1 cellular context compared by ENCODE assay signal in the genomic region with DNA sequence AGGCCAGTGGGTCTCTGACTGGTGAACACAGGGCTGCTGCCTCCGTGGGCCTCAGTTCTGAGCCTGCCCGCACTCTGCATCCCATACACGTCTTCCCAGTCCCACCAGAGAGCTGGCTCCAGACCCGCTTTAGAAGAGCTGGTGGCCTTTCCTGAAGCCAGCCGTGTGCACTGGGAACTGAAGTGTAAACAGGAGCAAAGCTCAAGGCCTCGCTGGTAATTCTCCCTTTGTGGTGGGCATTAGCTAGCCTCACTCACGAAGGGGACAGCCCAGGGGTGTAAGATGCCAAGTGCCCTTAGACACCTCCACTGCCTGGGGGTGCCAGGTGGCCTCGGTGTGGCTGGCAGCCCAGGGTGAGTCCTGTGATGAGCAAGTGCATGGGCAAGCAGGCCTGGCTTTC.
TF ChIP-seq lines count a peak whose summit lies in the region.

No MANE protein-coding gene starts in this region.

TF ChIP-seq in HepG2, 621 proteins besides CTCF, POLR2A, EP300 and RAD21 (continued from another document and continues in another):
- TF ChIP-seq, protein P1, sequence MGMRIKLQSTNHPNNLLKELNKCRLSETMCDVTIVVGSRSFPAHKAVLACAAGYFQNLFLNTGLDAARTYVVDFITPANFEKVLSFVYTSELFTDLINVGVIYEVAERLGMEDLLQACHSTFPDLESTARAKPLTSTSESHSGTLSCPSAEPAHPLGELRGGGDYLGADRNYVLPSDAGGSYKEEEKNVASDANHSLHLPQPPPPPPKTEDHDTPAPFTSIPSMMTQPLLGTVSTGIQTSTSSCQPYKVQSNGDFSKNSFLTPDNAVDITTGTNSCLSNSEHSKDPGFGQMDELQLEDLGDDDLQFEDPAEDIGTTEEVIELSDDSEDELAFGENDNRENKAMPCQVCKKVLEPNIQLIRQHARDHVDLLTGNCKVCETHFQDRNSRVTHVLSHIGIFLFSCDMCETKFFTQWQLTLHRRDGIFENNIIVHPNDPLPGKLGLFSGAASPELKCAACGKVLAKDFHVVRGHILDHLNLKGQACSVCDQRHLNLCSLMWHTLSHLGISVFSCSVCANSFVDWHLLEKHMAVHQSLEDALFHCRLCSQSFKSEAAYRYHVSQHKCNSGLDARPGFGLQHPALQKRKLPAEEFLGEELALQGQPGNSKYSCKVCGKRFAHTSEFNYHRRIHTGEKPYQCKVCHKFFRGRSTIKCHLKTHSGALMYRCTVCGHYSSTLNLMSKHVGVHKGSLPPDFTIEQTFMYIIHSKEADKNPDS (CRISPR knock-in tag; IDR thresholded peaks at IDR 0.05): no peak
- no peak for TF ChIP-seq ZNF577 (CRISPR knock-in tag; IDR thresholded peaks at IDR 0.05; ENCODE audit: borderline replicate concordance, low read depth)
- peak; percentile 39; the same call in 1 of the 2 replicates for TF ChIP-seq TARDBP (CRISPR knock-in tag; IDR thresholded peaks at IDR 0.05)
- peak; percentile 40; the same call in 1 of the 2 replicates for TF ChIP-seq FOXK1 (CRISPR knock-in tag; IDR thresholded peaks at IDR 0.05; ENCODE audit: borderline replicate concordance, low read depth)
- TF ChIP-seq, protein P2, sequence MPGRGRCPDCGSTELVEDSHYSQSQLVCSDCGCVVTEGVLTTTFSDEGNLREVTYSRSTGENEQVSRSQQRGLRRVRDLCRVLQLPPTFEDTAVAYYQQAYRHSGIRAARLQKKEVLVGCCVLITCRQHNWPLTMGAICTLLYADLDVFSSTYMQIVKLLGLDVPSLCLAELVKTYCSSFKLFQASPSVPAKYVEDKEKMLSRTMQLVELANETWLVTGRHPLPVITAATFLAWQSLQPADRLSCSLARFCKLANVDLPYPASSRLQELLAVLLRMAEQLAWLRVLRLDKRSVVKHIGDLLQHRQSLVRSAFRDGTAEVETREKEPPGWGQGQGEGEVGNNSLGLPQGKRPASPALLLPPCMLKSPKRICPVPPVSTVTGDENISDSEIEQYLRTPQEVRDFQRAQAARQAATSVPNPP (CRISPR knock-in tag; IDR thresholded peaks at IDR 0.05): no peak
- 0 out of 2 replicates have a peak, but pooled peaks have one; percentile 53 for TF ChIP-seq ARNTL (CRISPR knock-in tag; IDR thresholded peaks at IDR 0.05)
- TF ChIP-seq ZNF234 (CRISPR knock-in tag; conservative IDR thresholded peaks at IDR 0.05): no peak
- 0 out of 2 replicates have a peak, but pooled peaks have one; percentile 16 for TF ChIP-seq ESRRA (CRISPR knock-in tag; IDR thresholded peaks at IDR 0.05; ENCODE audit: low read depth)
- 0 out of 2 replicates have a peak, but pooled peaks have one; percentile 29 for TF ChIP-seq MIXL1 (CRISPR knock-in tag; IDR thresholded peaks at IDR 0.05)
- TF ChIP-seq ZNF501 (CRISPR knock-in tag; IDR thresholded peaks at IDR 0.05): peak; percentile 54; the same call in 1 of the 2 replicates
- no peak for TF ChIP-seq SKI (IDR thresholded peaks at IDR 0.05; ENCODE audit: partially characterized antibody)
- TF ChIP-seq HES4 (CRISPR knock-in tag; IDR thresholded peaks at IDR 0.05; ENCODE audit: borderline replicate concordance): 0 out of 2 replicates have a peak, but pooled peaks have one; percentile 56
- peak; percentile 63 for TF ChIP-seq ZNF644 (CRISPR knock-in tag; IDR thresholded peaks at IDR 0.05; ENCODE audit: low read depth)
- no peak; the same call in 1 of the 2 replicates for TF ChIP-seq SAP130 (CRISPR knock-in tag; IDR thresholded peaks at IDR 0.05; ENCODE audit: low read depth)
- TF ChIP-seq, protein P3, sequence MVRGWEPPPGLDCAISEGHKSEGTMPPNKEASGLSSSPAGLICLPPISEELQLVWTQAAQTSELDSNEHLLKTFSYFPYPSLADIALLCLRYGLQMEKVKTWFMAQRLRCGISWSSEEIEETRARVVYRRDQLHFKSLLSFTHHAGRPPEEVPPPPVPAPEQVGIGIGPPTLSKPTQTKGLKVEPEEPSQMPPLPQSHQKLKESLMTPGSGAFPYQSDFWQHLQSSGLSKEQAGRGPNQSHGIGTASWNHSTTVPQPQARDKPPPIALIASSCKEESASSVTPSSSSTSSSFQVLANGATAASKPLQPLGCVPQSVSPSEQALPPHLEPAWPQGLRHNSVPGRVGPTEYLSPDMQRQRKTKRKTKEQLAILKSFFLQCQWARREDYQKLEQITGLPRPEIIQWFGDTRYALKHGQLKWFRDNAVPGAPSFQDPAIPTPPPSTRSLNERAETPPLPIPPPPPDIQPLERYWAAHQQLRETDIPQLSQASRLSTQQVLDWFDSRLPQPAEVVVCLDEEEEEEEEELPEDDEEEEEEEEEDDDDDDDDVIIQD (CRISPR knock-in tag; IDR thresholded peaks at IDR 0.05; ENCODE audit: low read depth): peak; percentile 65; the same call in 1 of the 2 replicates
- TF ChIP-seq PCBP1 (IDR thresholded peaks at IDR 0.05; ENCODE audit: borderline replicate concordance, low read depth, low read length): no peak
- no peak for TF ChIP-seq HDAC6 (IDR thresholded peaks at IDR 0.05; ENCODE audit: low read depth, low read length)
- peak; percentile 82 for TF ChIP-seq SRY (CRISPR knock-in tag; IDR thresholded peaks at IDR 0.05)
- TF ChIP-seq, protein P4, sequence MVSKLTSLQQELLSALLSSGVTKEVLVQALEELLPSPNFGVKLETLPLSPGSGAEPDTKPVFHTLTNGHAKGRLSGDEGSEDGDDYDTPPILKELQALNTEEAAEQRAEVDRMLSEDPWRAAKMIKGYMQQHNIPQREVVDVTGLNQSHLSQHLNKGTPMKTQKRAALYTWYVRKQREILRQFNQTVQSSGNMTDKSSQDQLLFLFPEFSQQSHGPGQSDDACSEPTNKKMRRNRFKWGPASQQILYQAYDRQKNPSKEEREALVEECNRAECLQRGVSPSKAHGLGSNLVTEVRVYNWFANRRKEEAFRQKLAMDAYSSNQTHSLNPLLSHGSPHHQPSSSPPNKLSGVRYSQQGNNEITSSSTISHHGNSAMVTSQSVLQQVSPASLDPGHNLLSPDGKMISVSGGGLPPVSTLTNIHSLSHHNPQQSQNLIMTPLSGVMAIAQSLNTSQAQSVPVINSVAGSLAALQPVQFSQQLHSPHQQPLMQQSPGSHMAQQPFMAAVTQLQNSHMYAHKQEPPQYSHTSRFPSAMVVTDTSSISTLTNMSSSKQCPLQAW (CRISPR knock-in tag; IDR thresholded peaks at IDR 0.05): peak; percentile 73
- peak; percentile 37; the same call in 1 of the 2 replicates for TF ChIP-seq ZNF264 (CRISPR knock-in tag; IDR thresholded peaks at IDR 0.05)
- 0 out of 2 replicates have a peak, but pooled peaks have one; percentile 43 for TF ChIP-seq ZFY (CRISPR knock-in tag; IDR thresholded peaks at IDR 0.05)
- TF ChIP-seq ZNF3 (CRISPR knock-in tag; IDR thresholded peaks at IDR 0.05): no peak
- TF ChIP-seq, protein P5, sequence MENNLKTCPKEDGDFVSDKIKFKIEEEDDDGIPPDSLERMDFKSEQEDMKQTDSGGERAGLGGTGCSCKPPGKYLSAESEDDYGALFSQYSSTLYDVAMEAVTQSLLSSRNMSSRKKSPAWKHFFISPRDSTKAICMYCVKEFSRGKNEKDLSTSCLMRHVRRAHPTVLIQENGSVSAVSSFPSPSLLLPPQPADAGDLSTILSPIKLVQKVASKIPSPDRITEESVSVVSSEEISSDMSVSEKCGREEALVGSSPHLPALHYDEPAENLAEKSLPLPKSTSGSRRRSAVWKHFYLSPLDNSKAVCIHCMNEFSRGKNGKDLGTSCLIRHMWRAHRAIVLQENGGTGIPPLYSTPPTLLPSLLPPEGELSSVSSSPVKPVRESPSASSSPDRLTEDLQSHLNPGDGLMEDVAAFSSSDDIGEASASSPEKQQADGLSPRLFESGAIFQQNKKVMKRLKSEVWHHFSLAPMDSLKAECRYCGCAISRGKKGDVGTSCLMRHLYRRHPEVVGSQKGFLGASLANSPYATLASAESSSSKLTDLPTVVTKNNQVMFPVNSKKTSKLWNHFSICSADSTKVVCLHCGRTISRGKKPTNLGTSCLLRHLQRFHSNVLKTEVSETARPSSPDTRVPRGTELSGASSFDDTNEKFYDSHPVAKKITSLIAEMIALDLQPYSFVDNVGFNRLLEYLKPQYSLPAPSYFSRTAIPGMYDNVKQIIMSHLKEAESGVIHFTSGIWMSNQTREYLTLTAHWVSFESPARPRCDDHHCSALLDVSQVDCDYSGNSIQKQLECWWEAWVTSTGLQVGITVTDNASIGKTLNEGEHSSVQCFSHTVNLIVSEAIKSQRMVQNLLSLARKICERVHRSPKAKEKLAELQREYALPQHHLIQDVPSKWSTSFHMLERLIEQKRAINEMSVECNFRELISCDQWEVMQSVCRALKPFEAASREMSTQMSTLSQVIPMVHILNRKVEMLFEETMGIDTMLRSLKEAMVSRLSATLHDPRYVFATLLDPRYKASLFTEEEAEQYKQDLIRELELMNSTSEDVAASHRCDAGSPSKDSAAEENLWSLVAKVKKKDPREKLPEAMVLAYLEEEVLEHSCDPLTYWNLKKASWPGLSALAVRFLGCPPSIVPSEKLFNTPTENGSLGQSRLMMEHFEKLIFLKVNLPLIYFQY (CRISPR knock-in tag; IDR thresholded peaks at IDR 0.05; ENCODE audit: borderline replicate concordance): 0 out of 2 replicates have a peak, but pooled peaks have one; percentile 60
- no peak for TF ChIP-seq ZNF660 (CRISPR knock-in tag; IDR thresholded peaks at IDR 0.05; ENCODE audit: borderline replicate concordance, low read depth)
- TF ChIP-seq, protein P6, sequence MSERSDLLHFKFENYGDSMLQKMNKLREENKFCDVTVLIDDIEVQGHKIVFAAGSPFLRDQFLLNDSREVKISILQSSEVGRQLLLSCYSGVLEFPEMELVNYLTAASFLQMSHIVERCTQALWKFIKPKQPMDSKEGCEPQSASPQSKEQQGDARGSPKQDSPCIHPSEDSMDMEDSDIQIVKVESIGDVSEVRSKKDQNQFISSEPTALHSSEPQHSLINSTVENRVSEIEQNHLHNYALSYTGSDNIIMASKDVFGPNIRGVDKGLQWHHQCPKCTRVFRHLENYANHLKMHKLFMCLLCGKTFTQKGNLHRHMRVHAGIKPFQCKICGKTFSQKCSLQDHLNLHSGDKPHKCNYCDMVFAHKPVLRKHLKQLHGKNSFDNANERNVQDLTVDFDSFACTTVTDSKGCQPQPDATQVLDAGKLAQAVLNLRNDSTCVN (CRISPR knock-in tag; IDR thresholded peaks at IDR 0.05; ENCODE audit: borderline replicate concordance): peak; percentile 50; the same call in 1 of the 2 replicates
- TF ChIP-seq GATAD2A (CRISPR knock-in tag; IDR thresholded peaks at IDR 0.05): peak; percentile 82
- TF ChIP-seq TOE1 (CRISPR knock-in tag; IDR thresholded peaks at IDR 0.05): no peak
- no peak for TF ChIP-seq ISX (CRISPR knock-in tag; conservative IDR thresholded peaks at IDR 0.05)
- no peak for TF ChIP-seq GLI4 (CRISPR knock-in tag; IDR thresholded peaks at IDR 0.05; ENCODE audit: borderline replicate concordance)
- peak; percentile 26; the same call in 1 of the 2 replicates for TF ChIP-seq ZNF792 (CRISPR knock-in tag; IDR thresholded peaks at IDR 0.05)
- TF ChIP-seq, protein P7, sequence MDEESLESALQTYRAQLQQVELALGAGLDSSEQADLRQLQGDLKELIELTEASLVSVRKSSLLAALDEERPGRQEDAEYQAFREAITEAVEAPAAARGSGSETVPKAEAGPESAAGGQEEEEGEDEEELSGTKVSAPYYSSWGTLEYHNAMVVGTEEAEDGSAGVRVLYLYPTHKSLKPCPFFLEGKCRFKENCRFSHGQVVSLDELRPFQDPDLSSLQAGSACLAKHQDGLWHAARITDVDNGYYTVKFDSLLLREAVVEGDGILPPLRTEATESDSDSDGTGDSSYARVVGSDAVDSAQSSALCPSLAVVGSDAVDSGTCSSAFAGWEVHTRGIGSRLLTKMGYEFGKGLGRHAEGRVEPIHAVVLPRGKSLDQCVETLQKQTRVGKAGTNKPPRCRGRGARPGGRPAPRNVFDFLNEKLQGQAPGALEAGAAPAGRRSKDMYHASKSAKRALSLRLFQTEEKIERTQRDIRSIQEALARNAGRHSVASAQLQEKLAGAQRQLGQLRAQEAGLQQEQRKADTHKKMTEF (CRISPR knock-in tag; IDR thresholded peaks at IDR 0.05): 0 out of 2 replicates have a peak, but pooled peaks have one; percentile 20
- TF ChIP-seq MYC (CRISPR knock-in tag; IDR thresholded peaks at IDR 0.05; ENCODE audit: borderline replicate concordance): peak; percentile 35; the same call in 1 of the 2 replicates
- TF ChIP-seq, protein P8, sequence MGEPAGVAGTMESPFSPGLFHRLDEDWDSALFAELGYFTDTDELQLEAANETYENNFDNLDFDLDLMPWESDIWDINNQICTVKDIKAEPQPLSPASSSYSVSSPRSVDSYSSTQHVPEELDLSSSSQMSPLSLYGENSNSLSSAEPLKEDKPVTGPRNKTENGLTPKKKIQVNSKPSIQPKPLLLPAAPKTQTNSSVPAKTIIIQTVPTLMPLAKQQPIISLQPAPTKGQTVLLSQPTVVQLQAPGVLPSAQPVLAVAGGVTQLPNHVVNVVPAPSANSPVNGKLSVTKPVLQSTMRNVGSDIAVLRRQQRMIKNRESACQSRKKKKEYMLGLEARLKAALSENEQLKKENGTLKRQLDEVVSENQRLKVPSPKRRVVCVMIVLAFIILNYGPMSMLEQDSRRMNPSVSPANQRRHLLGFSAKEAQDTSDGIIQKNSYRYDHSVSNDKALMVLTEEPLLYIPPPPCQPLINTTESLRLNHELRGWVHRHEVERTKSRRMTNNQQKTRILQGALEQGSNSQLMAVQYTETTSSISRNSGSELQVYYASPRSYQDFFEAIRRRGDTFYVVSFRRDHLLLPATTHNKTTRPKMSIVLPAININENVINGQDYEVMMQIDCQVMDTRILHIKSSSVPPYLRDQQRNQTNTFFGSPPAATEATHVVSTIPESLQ (CRISPR knock-in tag; conservative IDR thresholded peaks at IDR 0.05): no peak
- TF ChIP-seq HNRNPL (IDR thresholded peaks at IDR 0.05; ENCODE audit: low read depth, low read length): peak; percentile 84
- TF ChIP-seq NAIF1 (CRISPR knock-in tag; IDR thresholded peaks at IDR 0.05; ENCODE audit: borderline replicate concordance): no peak
- no peak for TF ChIP-seq SNAI1 (CRISPR knock-in tag; IDR thresholded peaks at IDR 0.05; ENCODE audit: borderline replicate concordance)
- TF ChIP-seq, protein P9, sequence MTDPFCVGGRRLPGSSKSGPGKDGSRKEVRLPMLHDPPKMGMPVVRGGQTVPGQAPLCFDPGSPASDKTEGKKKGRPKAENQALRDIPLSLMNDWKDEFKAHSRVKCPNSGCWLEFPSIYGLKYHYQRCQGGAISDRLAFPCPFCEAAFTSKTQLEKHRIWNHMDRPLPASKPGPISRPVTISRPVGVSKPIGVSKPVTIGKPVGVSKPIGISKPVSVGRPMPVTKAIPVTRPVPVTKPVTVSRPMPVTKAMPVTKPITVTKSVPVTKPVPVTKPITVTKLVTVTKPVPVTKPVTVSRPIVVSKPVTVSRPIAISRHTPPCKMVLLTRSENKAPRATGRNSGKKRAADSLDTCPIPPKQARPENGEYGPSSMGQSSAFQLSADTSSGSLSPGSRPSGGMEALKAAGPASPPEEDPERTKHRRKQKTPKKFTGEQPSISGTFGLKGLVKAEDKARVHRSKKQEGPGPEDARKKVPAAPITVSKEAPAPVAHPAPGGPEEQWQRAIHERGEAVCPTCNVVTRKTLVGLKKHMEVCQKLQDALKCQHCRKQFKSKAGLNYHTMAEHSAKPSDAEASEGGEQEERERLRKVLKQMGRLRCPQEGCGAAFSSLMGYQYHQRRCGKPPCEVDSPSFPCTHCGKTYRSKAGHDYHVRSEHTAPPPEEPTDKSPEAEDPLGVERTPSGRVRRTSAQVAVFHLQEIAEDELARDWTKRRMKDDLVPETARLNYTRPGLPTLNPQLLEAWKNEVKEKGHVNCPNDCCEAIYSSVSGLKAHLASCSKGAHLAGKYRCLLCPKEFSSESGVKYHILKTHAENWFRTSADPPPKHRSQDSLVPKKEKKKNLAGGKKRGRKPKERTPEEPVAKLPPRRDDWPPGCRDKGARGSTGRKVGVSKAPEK (CRISPR knock-in tag; IDR thresholded peaks at IDR 0.05; ENCODE audit: borderline replicate concordance): 0 out of 2 replicates have a peak, but pooled peaks have one; percentile 32
- TF ChIP-seq SYNCRIP (IDR thresholded peaks at IDR 0.05; ENCODE audit: insufficient read depth, low read depth, low read length): no peak
